ENCODE assay signal across 10 cellular contexts in genomic region chr22:18972029-18972428, GRCh38. TPM values are rescaled to one million over a fixed set of nuclear protein-coding genes. Genes with fewer than 3 reads are reported as not detected.
DNase-seq lines count a peak whose midpoint lies in the region; ATAC-seq and TF ChIP-seq lines count a peak whose summit lies in the region.
"Not testable (repeated sequence)": the region's sequence is repeated elsewhere in the genome, so short reads cannot be mapped to it uniquely, and the experiment has no call there.
"Had no signal": no experiment of that assay in that cellular context is flagged by ENCODE, and none has a peak within 500 bp of the region (broad histone marks: within the 10 kb centered on the region; RNA-seq: fewer than 3 reads in every experiment).

No MANE protein-coding gene starts in this region.

- POLR2A ChIA-PET in CD8-positive, alpha-beta T cell (lab: Charles Lee); T-cell (lab: Charles Lee): not testable (repeated sequence)

- H3K36me3 ChIP-seq in CD8-positive, alpha-beta T cell (ENCODE audit: insufficient read depth, low read length), result not testable (repeated sequence)

- not testable (repeated sequence) for ATAC-seq in CD8-positive, alpha-beta T cell; T-cell (replicated peaks in 1 of 4); naive B cell (ENCODE audit: low read depth in 2 of 2); stimulated activated effector memory CD8-positive, alpha-beta T cell treated with anti-CD3 and anti-CD28 coated beads, Interleukin-12 subunit alpha, Interleukin-12 subunit beta, amount 100 ng/mL, for 72 hours

- peaks cover 12% of the 10 kb centered on the region for H3K27me3 Mint-ChIP-seq in CD8-positive, alpha-beta T cell (ENCODE audit: low read depth)
- H3K27me3 Mint-ChIP-seq in T-cell (peaks cover 17 to 31% of the 10 kb centered on the region in 2 donors), naive B cell (peaks cover 7 to 55% (median 27%) of the 10 kb centered on the region in 3 donors)
- peaks cover 48% of the 10 kb centered on the region for H3K27me3 Mint-ChIP-seq in activated naive CD4-positive, alpha-beta T cell treated with anti-CD3 and anti-CD28 coated beads, Interleukin-2, amount 10 ng/mL, durations not matched to agents 7 days and 5 days
- H3K27me3 Mint-ChIP-seq in brain; endothelial cell (ENCODE audit: unreplicated experiment); neural crest cell (ENCODE audit: low read depth): not testable (repeated sequence)

- not testable (repeated sequence) for H3K27ac Mint-ChIP-seq in CD8-positive, alpha-beta T cell; T-cell; activated naive CD4-positive, alpha-beta T cell treated with anti-CD3 and anti-CD28 coated beads, Interleukin-2, amount 10 ng/mL, durations not matched to agents 7 days and 5 days; endothelial cell (ENCODE audit: unreplicated experiment); naive B cell; stimulated activated effector memory CD8-positive, alpha-beta T cell treated with anti-CD3 and anti-CD28 coated beads, Interleukin-12 subunit alpha, Interleukin-12 subunit beta, amount 100 ng/mL, for 72 hours
- peak overlapping the region in 1 of 5 experiments; percentile 84 for H3K27ac Mint-ChIP-seq in brain
- peak overlapping the region; percentile 4 for H3K27ac Mint-ChIP-seq in neural crest cell (ENCODE audit: unreplicated experiment)

- TF ChIP-seq CTCF in CD8-positive, alpha-beta T cell (IDR thresholded peaks at IDR 0.05); brain (conservative IDR thresholded peaks at IDR 0.05); endothelial cell (IDR thresholded peaks at IDR 0.05; ENCODE audit: unreplicated experiment); neural crest cell (conservative IDR thresholded peaks at IDR 0.05): not testable (repeated sequence)

- H3K4me1 ChIP-seq in CD8-positive, alpha-beta T cell (ENCODE audit: insufficient read depth, low read length), result not testable (repeated sequence)

- not testable (repeated sequence) for H3K4me3 ChIP-seq in CD8-positive, alpha-beta T cell (ENCODE audit: low read depth, low read length)

- not testable (repeated sequence) for H3K36me3 Mint-ChIP-seq in CD8-positive, alpha-beta T cell; T-cell; activated naive CD4-positive, alpha-beta T cell treated with anti-CD3 and anti-CD28 coated beads, Interleukin-2, amount 10 ng/mL, durations not matched to agents 7 days and 5 days; brain; endothelial cell (ENCODE audit: low read depth, unreplicated experiment); naive B cell; neural crest cell (ENCODE audit: low read depth); stimulated activated effector memory CD8-positive, alpha-beta T cell treated with anti-CD3 and anti-CD28 coated beads, Interleukin-12 subunit alpha, Interleukin-12 subunit beta, amount 100 ng/mL, for 72 hours

- not testable (repeated sequence) for H3K9me3 Mint-ChIP-seq in CD8-positive, alpha-beta T cell; T-cell; activated naive CD4-positive, alpha-beta T cell treated with anti-CD3 and anti-CD28 coated beads, Interleukin-2, amount 10 ng/mL, durations not matched to agents 7 days and 5 days; brain; endothelial cell (ENCODE audit: unreplicated experiment); naive B cell; neural crest cell; stimulated activated effector memory CD8-positive, alpha-beta T cell treated with anti-CD3 and anti-CD28 coated beads, Interleukin-12 subunit alpha, Interleukin-12 subunit beta, amount 100 ng/mL, for 72 hours

- H3K27me3 ChIP-seq in CD8-positive, alpha-beta T cell (ENCODE audit: insufficient read depth, low read length), result not testable (repeated sequence)

- CTCF ChIA-PET in CD8-positive, alpha-beta T cell (lab: Charles Lee); T-cell (lab: Charles Lee); activated naive CD4-positive, alpha-beta T cell treated with anti-CD3 and anti-CD28 coated beads, Interleukin-2, amount 10 ng/mL, durations not matched to agents 7 days and 5 days (lab: Charles Lee): not testable (repeated sequence)

- intact Hi-C loops in CD8-positive, alpha-beta T cell (cut with DNase I, micrococcal nuclease), result not testable (repeated sequence)

- H3K4me3 Mint-ChIP-seq in CD8-positive, alpha-beta T cell, result peak overlapping the region; percentile 67
- H3K4me3 Mint-ChIP-seq in T-cell, result peak overlapping the region in 2 of 3 donors; percentile 58 to 60
- H3K4me3 Mint-ChIP-seq in activated naive CD4-positive, alpha-beta T cell treated with anti-CD3 and anti-CD28 coated beads, Interleukin-2, amount 10 ng/mL, durations not matched to agents 7 days and 5 days, result peak overlapping the region; percentile 25
- peak overlapping the region; percentile 78 to 87 (median 80) for H3K4me3 Mint-ChIP-seq in brain
- peak overlapping the region; percentile 60 for H3K4me3 Mint-ChIP-seq in endothelial cell (ENCODE audit: unreplicated experiment)
- H3K4me3 Mint-ChIP-seq in naive B cell, result peak overlapping the region in 5 of 8 donors; percentile 38 to 83 (median 62)
- peak overlapping the region; percentile 81 for H3K4me3 Mint-ChIP-seq in neural crest cell
- H3K4me3 Mint-ChIP-seq in stimulated activated effector memory CD8-positive, alpha-beta T cell treated with anti-CD3 and anti-CD28 coated beads, Interleukin-12 subunit alpha, Interleukin-12 subunit beta, amount 100 ng/mL, for 72 hours, result peak overlapping the region; percentile 24

- not testable (repeated sequence) for H3K4me1 Mint-ChIP-seq in CD8-positive, alpha-beta T cell (ENCODE audit: low read depth); T-cell; activated naive CD4-positive, alpha-beta T cell treated with anti-CD3 and anti-CD28 coated beads, Interleukin-2, amount 10 ng/mL, durations not matched to agents 7 days and 5 days; endothelial cell (ENCODE audit: unreplicated experiment); naive B cell; neural crest cell; stimulated activated effector memory CD8-positive, alpha-beta T cell treated with anti-CD3 and anti-CD28 coated beads, Interleukin-12 subunit alpha, Interleukin-12 subunit beta, amount 100 ng/mL, for 72 hours
- H3K4me1 Mint-ChIP-seq in brain, result peaks cover 16% of the 10 kb centered on the region

- H3K9me3 ChIP-seq in CD8-positive, alpha-beta T cell (ENCODE audit: low read length), result not testable (repeated sequence)

- not testable (repeated sequence) for DNase-seq in CD8-positive, alpha-beta T cell; T-cell; activated naive CD4-positive, alpha-beta T cell treated with anti-CD3 and anti-CD28 coated beads, Interleukin-2, amount 10 ng/mL, durations not matched to agents 7 days and 5 days; endothelial cell (ENCODE audit: low spot score); naive B cell; neural crest cell (ENCODE audit: low read depth, low spot score); stimulated activated effector memory CD8-positive, alpha-beta T cell treated with anti-CD3 and anti-CD28 coated beads, Interleukin-12 subunit alpha, Interleukin-12 subunit beta, amount 100 ng/mL, for 72 hours (ENCODE audit: low spot score in 2 of 2)

- not testable (repeated sequence) for H3K27ac ChIP-seq in CD8-positive, alpha-beta T cell (ENCODE audit: low read depth, low read length)

RNA-seq across cellular contexts. Expression of gene PRODH, which starts 35.9 kb away (rescaled TPM):
- total RNA-seq in CD8-positive, alpha-beta T cell, result not detected
- total RNA-seq in T-cell, result under 1 TPM in 4 of 5 donors, not detected in 1; 0.13 to 0.91 (median 0.52) TPM
- 2.2 TPM for polyA plus RNA-seq in brain (ENCODE audit: insufficient read depth, low read depth, low replicate concordance)
- 1.8 TPM for total RNA-seq in endothelial cell (ENCODE audit: unreplicated experiment)
- polyA plus RNA-seq in naive B cell (ENCODE audit: low read depth in 6 of 6), result under 1 TPM in 1 of 6 donors, not detected in 5; 0.05 TPM
- total RNA-seq in neural crest cell, result 0.09 and 1.3 TPM in 2 replicates
- total RNA-seq: CD4-positive, CD25-positive, alpha-beta regulatory T cell; GM23248 had no signal
- polyA plus RNA-seq: CD4-positive, CD25-positive, alpha-beta regulatory T cell; GM23248 had no signal

Comparison
In these comparisons a context has a peak if more than half of its experiments do, and no peak if none do; other contexts are left out.
1. H3K4me3 Mint-ChIP-seq: peak in every context shown above with its lines; median percentile 81 in neural crest cell; 80 in brain; 67 in CD8-positive, alpha-beta T cell; 62 in naive B cell; 60 in endothelial cell; 59 in T-cell; 25 in activated naive CD4-positive, alpha-beta T cell treated with anti-CD3 and anti-CD28 coated beads, Interleukin-2, amount 10 ng/mL, durations not matched to agents 7 days and 5 days; 24 in stimulated activated effector memory CD8-positive, alpha-beta T cell treated with anti-CD3 and anti-CD28 coated beads, Interleukin-12 subunit alpha, Interleukin-12 subunit beta, amount 100 ng/mL, for 72 hours.